In genomic region chr4:13481569-13481968, GRCh38 we compare ENCODE assay signal across 11 cellular contexts. TPM values are rescaled to one million over a fixed set of nuclear protein-coding genes. Genes with fewer than 3 reads are reported as not detected.
DNase-seq lines count a peak whose midpoint lies in the region; ATAC-seq and TF ChIP-seq lines count a peak whose summit lies in the region.
"Had no signal": no experiment of that assay in that cellular context is flagged by ENCODE, and none has a peak within 500 bp of the region (broad histone marks: within the 10 kb centered on the region; RNA-seq: fewer than 3 reads in every experiment).

No MANE protein-coding gene starts in this region.

- H3K4me3 Mint-ChIP-seq in nephron: peak overlapping the region; percentile 73 to 99 (median 76)
- H3K4me3 Mint-ChIP-seq: stimulated activated naive CD8-positive, alpha-beta T cell treated with anti-CD3 and anti-CD28 coated beads, Interleukin-15, Interleukin-2, amounts not matched to agents 100 ng/mL and 50 ng/mL, for 24 hours had no signal

- in situ Hi-C loops in astrocyte of the spinal cord (cut with HindIII; ENCODE audit: low sequenced_read_pairs): no loop called here

- no peak overlapping the region for H2AFZ ChIP-seq in MM.1S (ENCODE audit: low read length)

- H3K4me2 ChIP-seq in MM.1S (ENCODE audit: low read depth, low read length): peak overlapping the region; percentile 10; the same call in 1 of the 2 replicates

- intact Hi-C loops in colonic mucosa (cut with DNase I): no loop called here

- peaks cover 16% of the 10 kb centered on the region for H3F3A ChIP-seq in MM.1S (ENCODE audit: insufficient read depth, low read length)

- no peak for ATAC-seq in GM21825 (IDR thresholded peaks at IDR 0.05; ENCODE audit: unreplicated experiment)

- peaks cover 37% of the 10 kb centered on the region for H3K4me1 ChIP-seq in MM.1S (ENCODE audit: low read length)
- no peaks in the 10 kb centered on the region for H3K4me1 ChIP-seq in colonic mucosa

- H3K27me3 Mint-ChIP-seq in nephron (ENCODE audit: low read depth): no peaks in the 10 kb centered on the region
- H3K27me3 Mint-ChIP-seq: stimulated activated naive CD8-positive, alpha-beta T cell treated with anti-CD3 and anti-CD28 coated beads, Interleukin-15, Interleukin-2, amounts not matched to agents 100 ng/mL and 50 ng/mL, for 24 hours had no signal

- peaks cover 32% of the 10 kb centered on the region for H3K4me1 Mint-ChIP-seq in nephron

- H3K79me2 ChIP-seq in MM.1S (ENCODE audit: low read length): peaks cover 62% of the 10 kb centered on the region

- H3K9me3 ChIP-seq in MM.1S (replicated peaks; ENCODE audit: insufficient read depth, low read length) (no peaks in the 10 kb centered on the region), colonic mucosa (no peaks in the 10 kb centered on the region)
- H3K9me3 ChIP-seq: esophagus squamous epithelium had no signal

- H3K27ac Mint-ChIP-seq in nephron: peak overlapping the region; percentile 15 to 47 (median 42)
- H3K27ac Mint-ChIP-seq: stimulated activated naive CD8-positive, alpha-beta T cell treated with anti-CD3 and anti-CD28 coated beads, Interleukin-15, Interleukin-2, amounts not matched to agents 100 ng/mL and 50 ng/mL, for 24 hours had no signal

- H3K27me3 ChIP-seq in MM.1S (replicated peaks; ENCODE audit: insufficient read depth, low read length) (no peaks in the 10 kb centered on the region), colonic mucosa (no peaks in the 10 kb centered on the region)
- H3K27me3 ChIP-seq: esophagus squamous epithelium had no signal

- H3K9me2 ChIP-seq in MM.1S (replicated peaks; ENCODE audit: insufficient read depth, low read length): no peaks in the 10 kb centered on the region

- no peaks in the 10 kb centered on the region for H3K36me3 ChIP-seq in MM.1S (replicated peaks; ENCODE audit: insufficient read depth, low read length)
- H3K36me3 ChIP-seq in colonic mucosa: no peaks in the 10 kb centered on the region

- H4K20me1 ChIP-seq in MM.1S (ENCODE audit: insufficient read depth, low read length): no peaks in the 10 kb centered on the region

- H3K27ac ChIP-seq in MM.1S (ENCODE audit: low read length) (no peak overlapping the region), colonic mucosa (no peak overlapping the region)
- H3K27ac ChIP-seq: esophagus squamous epithelium had no signal

- H3K36me3 Mint-ChIP-seq in nephron (ENCODE audit: low read depth): peaks cover 3% of the 10 kb centered on the region

- no peak overlapping the region for H3K4me3 ChIP-seq in MM.1S (ENCODE audit: low read length)
- no peak overlapping the region for H3K4me3 ChIP-seq in astrocyte of the spinal cord (ENCODE audit: low read depth, low read length)
- H3K4me3 ChIP-seq in colonic mucosa: no peak overlapping the region
- H3K4me3 ChIP-seq: esophagus squamous epithelium had no signal

- peak; percentile 45 for DNase-seq in EL
- no peak for DNase-seq in MM.1S
- peak; percentile 16 for DNase-seq in astrocyte of the spinal cord (ENCODE audit: low read depth, low spot score)
- DNase-seq in colonic mucosa: no peak
- DNase-seq in COLO668 (lab: John Stamatoyannopoulos, UW; ENCODE audit: unreplicated experiment): no peak
- no peak for DNase-seq in NCI-H774 (lab: John Stamatoyannopoulos, UW)
- DNase-seq: esophagus squamous epithelium, NCI-H2171 had no signal

- no peaks in the 10 kb centered on the region for H3K9me3 Mint-ChIP-seq in nephron
- H3K9me3 Mint-ChIP-seq: stimulated activated naive CD8-positive, alpha-beta T cell treated with anti-CD3 and anti-CD28 coated beads, Interleukin-15, Interleukin-2, amounts not matched to agents 100 ng/mL and 50 ng/mL, for 24 hours had no signal

- TF ChIP-seq CTCF in MM.1S (IDR thresholded peaks at IDR 0.05; ENCODE audit: low read length): no peak
- no peak for TF ChIP-seq CTCF in astrocyte of the spinal cord (IDR thresholded peaks at IDR 0.05; ENCODE audit: low read depth, low read length)
- no peak for TF ChIP-seq CTCF in nephron (IDR thresholded peaks at IDR 0.05; ENCODE audit: unreplicated experiment in 3 of 3)
- no peak for TF ChIP-seq CTCF in colonic mucosa (IDR thresholded peaks at IDR 0.05)

- no peak overlapping the region for H3K9ac ChIP-seq in MM.1S (ENCODE audit: low read length)
- H3K9ac ChIP-seq in colonic mucosa (ENCODE audit: low read depth in 2 of 2, low read length in 2 of 2): no peak overlapping the region

RNA-seq across cellular contexts. Expression of gene RAB28, which starts 2.6 kb away (rescaled TPM):
- 10 to 100 TPM; 13.0 to 13.3 TPM for total RNA-seq in colonic mucosa

Comparison
In these comparisons a context has a peak if more than half of its experiments do, and no peak if none do; other contexts are left out.
1. DNase-seq: peak in EL (single experiment) and astrocyte of the spinal cord (single experiment); none in MM.1S (single experiment), colonic mucosa (single experiment), COLO668 (single experiment) and NCI-H774 (single experiment).